ENCODE assay signal across 1 cellular context in the genomic region with DNA sequence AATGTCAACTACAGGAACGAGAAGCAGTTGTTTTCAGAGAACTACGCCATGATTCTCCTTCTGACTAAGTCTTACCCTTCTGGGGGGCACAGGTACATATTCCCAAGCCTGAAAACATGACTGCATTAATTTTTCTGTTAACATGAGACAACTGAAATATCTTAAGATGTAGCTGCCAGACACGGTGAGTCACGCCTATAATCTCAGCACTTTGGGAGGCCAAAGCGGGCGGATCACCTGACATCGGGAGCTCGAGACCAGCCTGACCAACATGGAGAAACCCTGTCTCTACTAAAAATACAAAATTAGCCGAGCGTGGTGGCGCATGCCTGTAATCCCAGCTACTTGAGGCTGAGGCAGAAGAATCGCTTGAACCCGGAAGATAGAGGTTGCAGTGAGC.
TF ChIP-seq lines count a peak whose summit lies in the region.

No MANE protein-coding gene starts in this region.

TF ChIP-seq in IMR-90, 13 proteins besides CTCF, POLR2A, EP300 and RAD21:
- TF ChIP-seq MAFK (IDR thresholded peaks at IDR 0.05; ENCODE audit: low read depth, low read length) (no peak), RFX5 (IDR thresholded peaks at IDR 0.05; ENCODE audit: low read depth, low read length) (no peak), MAZ (IDR thresholded peaks at IDR 0.05; ENCODE audit: borderline replicate concordance, low read depth, low read length) (no peak), FOS (IDR thresholded peaks at IDR 0.05; ENCODE audit: low read depth, low read length) (no peak), BHLHE40 (IDR thresholded peaks at IDR 0.05; ENCODE audit: low read depth, low read length) (no peak), CEBPB (IDR thresholded peaks at IDR 0.05; ENCODE audit: low read depth, low read length) (no peak)
- TF ChIP-seq, protein P1, sequence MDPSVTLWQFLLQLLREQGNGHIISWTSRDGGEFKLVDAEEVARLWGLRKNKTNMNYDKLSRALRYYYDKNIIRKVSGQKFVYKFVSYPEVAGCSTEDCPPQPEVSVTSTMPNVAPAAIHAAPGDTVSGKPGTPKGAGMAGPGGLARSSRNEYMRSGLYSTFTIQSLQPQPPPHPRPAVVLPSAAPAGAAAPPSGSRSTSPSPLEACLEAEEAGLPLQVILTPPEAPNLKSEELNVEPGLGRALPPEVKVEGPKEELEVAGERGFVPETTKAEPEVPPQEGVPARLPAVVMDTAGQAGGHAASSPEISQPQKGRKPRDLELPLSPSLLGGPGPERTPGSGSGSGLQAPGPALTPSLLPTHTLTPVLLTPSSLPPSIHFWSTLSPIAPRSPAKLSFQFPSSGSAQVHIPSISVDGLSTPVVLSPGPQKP (IDR thresholded peaks at IDR 0.05; ENCODE audit: borderline replicate concordance, low read depth, low read length) = no peak
- TF ChIP-seq, protein P2, sequence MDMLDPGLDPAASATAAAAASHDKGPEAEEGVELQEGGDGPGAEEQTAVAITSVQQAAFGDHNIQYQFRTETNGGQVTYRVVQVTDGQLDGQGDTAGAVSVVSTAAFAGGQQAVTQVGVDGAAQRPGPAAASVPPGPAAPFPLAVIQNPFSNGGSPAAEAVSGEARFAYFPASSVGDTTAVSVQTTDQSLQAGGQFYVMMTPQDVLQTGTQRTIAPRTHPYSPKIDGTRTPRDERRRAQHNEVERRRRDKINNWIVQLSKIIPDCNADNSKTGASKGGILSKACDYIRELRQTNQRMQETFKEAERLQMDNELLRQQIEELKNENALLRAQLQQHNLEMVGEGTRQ (IDR thresholded peaks at IDR 0.05; ENCODE audit: low read depth, low read length) = no peak
